8 cellular contexts compared by ENCODE assay signal in genomic region chr4:83110222-83110945, GRCh38. TPM values are rescaled to one million over a fixed set of nuclear protein-coding genes. Genes with fewer than 3 reads are reported as not detected.
DNase-seq lines count a peak whose midpoint lies in the region; ATAC-seq and TF ChIP-seq lines count a peak whose summit lies in the region.

No MANE protein-coding gene starts in this region.

- TF ChIP-seq CTCF in Panc1 (IDR thresholded peaks at IDR 0.05) (peak; percentile 85), fibroblast of pulmonary artery (IDR thresholded peaks at IDR 0.05; ENCODE audit: low read length, missing control alignments) (peak; percentile 72), nephron progenitor cell (IDR thresholded peaks at IDR 0.05) (peak; percentile 38)

- DNase-seq in DMS79 (lab: John Stamatoyannopoulos, UW), result peak; percentile 76
- peak; percentile 94 for DNase-seq in KBM-7
- DNase-seq in Panc1 (ENCODE audit: low read depth, low spot score), result peak; percentile 79
- DNase-seq in activated T-helper 1 cell treated with anti-CD3 and anti-CD28 coated beads, Interleukin-2, amount 50 U/mL, for 16 hours (ENCODE audit: low read depth in 1 of 2, low spot score in 1 of 2), result peak; percentile 78 to 81
- DNase-seq in fibroblast of pulmonary artery (ENCODE audit: low read depth), result peak; percentile 73
- DNase-seq in nephron progenitor cell, result peak; percentile 82
- peak; percentile 93 for DNase-seq in stimulated activated naive CD8-positive, alpha-beta T cell treated with anti-CD3 and anti-CD28 coated beads, Interleukin-15, Interleukin-2, amounts not matched to agents 100 U/mL and 50 U/mL, for 24 hours

- H3K36me3 Mint-ChIP-seq in nephron progenitor cell (ENCODE audit: low read depth), result no peaks in the 10 kb centered on the region

- intact Hi-C loops in Panc1 (cut with micrococcal nuclease; ENCODE audit: unreplicated experiment), result no loop called here

- peak overlapping the region; percentile 99 for H3K27ac ChIP-seq in Panc1 (ENCODE audit: low read length)

- CTCF ChIA-PET in Panc1 (lab: Charles Lee), result interaction anchor here (0.6 to 1.5 kb wide), 6 partner anchors 8 to 174 kb away, joined by 3 to 6 read pairs (median 4); partner anchors contain the start of gene COQ2

- no peaks in the 10 kb centered on the region for H3K9me3 ChIP-seq in Panc1 (ENCODE audit: control insufficient read depth, insufficient read depth, low read depth, low read length)

- no peaks in the 10 kb centered on the region for H3K27me3 ChIP-seq in Panc1 (ENCODE audit: control insufficient read depth, insufficient read depth, low read length)

- peaks cover 24% of the 10 kb centered on the region for H3K27me3 Mint-ChIP-seq in nephron progenitor cell (ENCODE audit: low read depth, poor library complexity)

- no TSS peak for BruUV-seq in Panc1 (replicated peaks; lab: Mats Ljungman, UMichigan)

- H3K27ac Mint-ChIP-seq in nephron progenitor cell, result no peak overlapping the region

- ATAC-seq in GM21717 (IDR thresholded peaks at IDR 0.05; ENCODE audit: unreplicated experiment) (peak; percentile 71), Panc1 (peak; percentile 81)
- ATAC-seq in stimulated activated naive CD8-positive, alpha-beta T cell treated with anti-CD3 and anti-CD28 coated beads, Interleukin-15, Interleukin-2, amounts not matched to agents 100 U/mL and 50 U/mL, for 24 hours, result peak; percentile 79

- in situ Hi-C loops in KBM-7 (cut with MboI; ENCODE audit: low pct_unique_long_range_greater_than_20kb, low sequenced_read_pairs), result no loop called here
- in situ Hi-C loops in Panc1 (cut with HindIII; ENCODE audit: low pct_unique_long_range_greater_than_20kb, low sequenced_read_pairs), result no loop called here

- peaks cover 1% of the 10 kb centered on the region for H3K36me3 ChIP-seq in Panc1 (ENCODE audit: control insufficient read depth, insufficient read depth, low read length)

- POLR2A ChIA-PET in Panc1 (lab: Charles Lee), result no interaction called here

- peaks cover 7% of the 10 kb centered on the region for H3K4me1 Mint-ChIP-seq in nephron progenitor cell

- H3K4me1 ChIP-seq in Panc1 (ENCODE audit: control insufficient read depth, insufficient read depth, low read length), result peaks cover 41% of the 10 kb centered on the region

- no peaks in the 10 kb centered on the region for H3K9me3 Mint-ChIP-seq in nephron progenitor cell

- peak overlapping the region; percentile 86 for H3K4me3 Mint-ChIP-seq in nephron progenitor cell

- H3K4me3 ChIP-seq in Panc1 (ENCODE audit: low read depth in 2 of 2, low read length in 2 of 2), result peak overlapping the region; percentile 44 to 67
- peak overlapping the region; percentile 61 for H3K4me3 ChIP-seq in fibroblast of pulmonary artery (replicated peaks; ENCODE audit: low read depth, low read length)

RNA-seq across cellular contexts. Expression of gene PLAC8, which starts 4.1 kb away (rescaled TPM):
- 154 TPM for total RNA-seq in Panc1 (2021; ENCODE audit: unreplicated experiment)
- 87.6 TPM for polyA plus RNA-seq in Panc1 (2012; ENCODE audit: insufficient read length)

Comparison
In these comparisons a context has a peak if more than half of its experiments do, and no peak if none do; other contexts are left out.
1. Peak in every context shown above with its lines: DNase-seq, ATAC-seq, H3K4me3 ChIP-seq and H3K27ac ChIP-seq.